Comparison of ENCODE assay signal across 8 cellular contexts in genomic region chr6:71419217-71419953, GRCh38.
DNase-seq lines count a peak whose midpoint lies in the region; ATAC-seq and TF ChIP-seq lines count a peak whose summit lies in the region.

No MANE protein-coding gene starts in this region.

- H2BK12ac ChIP-seq in mesenchymal stem cell (ENCODE audit: low read length in 2 of 2), result peak overlapping the region in 1 of 2 experiments; percentile 57

- H2AK5ac ChIP-seq in mesenchymal stem cell (ENCODE audit: low read length, severe bottlenecking), result peak overlapping the region; percentile 18

- no peak overlapping the region for H2BK15ac ChIP-seq in mesenchymal stem cell (ENCODE audit: low read depth, poor library complexity, severe bottlenecking)

- H3K27me3 ChIP-seq in colonic mucosa (peaks cover 28% of the 10 kb centered on the region), mesenchymal stem cell (ENCODE audit: control insufficient read depth in 1 of 2, insufficient read depth in 1 of 2, low read length in 2 of 2) (no peaks in the 10 kb centered on the region), aorta (ENCODE audit: control insufficient read depth in 1 of 2, insufficient read depth in 2 of 2, low read length in 1 of 2) (no peaks in the 10 kb centered on the region)

- no peak overlapping the region for H4K8ac ChIP-seq in mesenchymal stem cell (ENCODE audit: low read length)

- H3K27me3 Mint-ChIP-seq in activated naive CD4-positive, alpha-beta T cell treated with anti-CD3 and anti-CD28 coated beads, Interleukin-2, amount 50 U/mL, for 24 hours, result peaks cover 40% of the 10 kb centered on the region

- no peak for DNase-seq in activated naive CD4-positive, alpha-beta T cell treated with Interleukin-2 at 50 U/mL for 16 hours
- DNase-seq in colonic mucosa, result no peak
- no peak for DNase-seq in mesenchymal stem cell
- DNase-seq in aorta, result peak in 1 of 2 donors; percentile 73
- DNase-seq in middle frontal gyrus (ENCODE audit: extremely low spot score, low spot score), result no peak
- no peak for DNase-seq in activated CD4-positive, alpha-beta T cell treated with anti-CD3 and anti-CD28 coated beads for 4 hours

- H3K36me3 Mint-ChIP-seq in activated naive CD4-positive, alpha-beta T cell treated with anti-CD3 and anti-CD28 coated beads, Interleukin-2, amount 50 U/mL, for 24 hours, result no peaks in the 10 kb centered on the region

- no peak overlapping the region for H3K27ac Mint-ChIP-seq in activated naive CD4-positive, alpha-beta T cell treated with anti-CD3 and anti-CD28 coated beads, Interleukin-2, amount 50 U/mL, for 24 hours

- peak overlapping the region in 1 of 2 experiments; percentile 89 for H3K14ac ChIP-seq in mesenchymal stem cell (ENCODE audit: low read length in 2 of 2)

- H3K18ac ChIP-seq in mesenchymal stem cell (ENCODE audit: low read depth in 1 of 2, low read length in 2 of 2), result peak overlapping the region; percentile 87 to 88

- H3K4me3 ChIP-seq in colonic mucosa, result peak overlapping the region; percentile 57
- peak overlapping the region; percentile 91 to 92 for H3K4me3 ChIP-seq in mesenchymal stem cell (ENCODE audit: insufficient read depth in 1 of 2, low read depth in 1 of 2, low read length in 2 of 2)
- peak overlapping the region; percentile 91 for H3K4me3 ChIP-seq in aorta (ENCODE audit: low read length in 2 of 2)

- H4K91ac ChIP-seq in mesenchymal stem cell (ENCODE audit: low read length), result no peak overlapping the region

- peak overlapping the region; percentile 8 for H2BK120ac ChIP-seq in mesenchymal stem cell (ENCODE audit: low read depth, low read length)

- peak overlapping the region; percentile 69 for H3K27ac ChIP-seq in colonic mucosa
- peak overlapping the region; percentile 80 for H3K27ac ChIP-seq in mesenchymal stem cell (ENCODE audit: low read length, poor library complexity, severe bottlenecking)
- peak overlapping the region; percentile 14 to 87 for H3K27ac ChIP-seq in aorta (ENCODE audit: low read depth in 1 of 2, low read length in 2 of 2)

- peaks cover 3% of the 10 kb centered on the region for H3K9me3 Mint-ChIP-seq in activated naive CD4-positive, alpha-beta T cell treated with anti-CD3 and anti-CD28 coated beads, Interleukin-2, amount 50 U/mL, for 24 hours

- no peaks in the 10 kb centered on the region for H3K9me3 ChIP-seq in colonic mucosa
- H3K9me3 ChIP-seq in mesenchymal stem cell (ENCODE audit: control insufficient read depth, low read length), result no peaks in the 10 kb centered on the region
- no peaks in the 10 kb centered on the region for H3K9me3 ChIP-seq in aorta (ENCODE audit: control insufficient read depth, low read length)

- ATAC-seq in aorta (ENCODE audit: low FRiP score) (peak; percentile 8), GM19328 (IDR thresholded peaks at IDR 0.05; ENCODE audit: unreplicated experiment) (no peak)

- peak overlapping the region; percentile 51 for H2AFZ ChIP-seq in mesenchymal stem cell (ENCODE audit: low read depth, low read length)

- H3K4me1 Mint-ChIP-seq in activated naive CD4-positive, alpha-beta T cell treated with anti-CD3 and anti-CD28 coated beads, Interleukin-2, amount 50 U/mL, for 24 hours, result no peaks in the 10 kb centered on the region

- peak overlapping the region; percentile 53 for H2BK5ac ChIP-seq in mesenchymal stem cell (ENCODE audit: low read depth, low read length, poor library complexity, severe bottlenecking)

- no peaks in the 10 kb centered on the region for H3K79me1 ChIP-seq in mesenchymal stem cell (replicated peaks; ENCODE audit: low read length, poor library complexity, severe bottlenecking)

- H3K4me1 ChIP-seq in colonic mucosa, result no peaks in the 10 kb centered on the region
- peaks cover 4% of the 10 kb centered on the region for H3K4me1 ChIP-seq in mesenchymal stem cell (ENCODE audit: control insufficient read depth, insufficient read depth, low read depth, low read length)
- H3K4me1 ChIP-seq in aorta (ENCODE audit: control insufficient read depth in 1 of 2, insufficient read depth in 2 of 2, low read length in 2 of 2), result peaks cover 4 to 13% of the 10 kb centered on the region in 2 donors

- no peak for TF ChIP-seq CTCF in colonic mucosa (IDR thresholded peaks at IDR 0.05)

- H3K4me2 ChIP-seq in mesenchymal stem cell (ENCODE audit: low read length, poor library complexity, severe bottlenecking), result peak overlapping the region; percentile 61

- intact Hi-C loops in colonic mucosa (cut with DNase I), result no loop called here
- intact Hi-C loops in aorta (cut with DNase I), result loop anchor here in 1 of 2 donors (5.0 kb wide), 1 partner anchor 78 kb away; no protein-coding TSS in a partner anchor

- peak overlapping the region; percentile 12 for H3K4me3 Mint-ChIP-seq in activated naive CD4-positive, alpha-beta T cell treated with anti-CD3 and anti-CD28 coated beads, Interleukin-2, amount 50 U/mL, for 24 hours

- WGBS in mesenchymal stem cell, result 18% methylated on average over 27 of the region's 27 CpGs
- WGBS in aorta, 2 donors, result 9 to 15% methylated on average over 27 of the region's 27 CpGs

- peak overlapping the region in 1 of 2 experiments; percentile 98 for H3K23ac ChIP-seq in mesenchymal stem cell (ENCODE audit: low read length in 2 of 2)

- H3K36me3 ChIP-seq in colonic mucosa (no peaks in the 10 kb centered on the region), mesenchymal stem cell (ENCODE audit: control insufficient read depth in 1 of 2, insufficient read depth in 2 of 2, low read depth in 1 of 2, low read length in 2 of 2) (peaks cover 3 to 29% of the 10 kb centered on the region in 2 experiments), aorta (ENCODE audit: control insufficient read depth in 1 of 2, insufficient read depth in 2 of 2, low read length in 1 of 2) (peaks cover 0 to 9% of the 10 kb centered on the region in 2 donors)

- peak overlapping the region in 1 of 2 experiments; percentile 79 for H3K4ac ChIP-seq in mesenchymal stem cell (ENCODE audit: low read depth in 1 of 2, low read length in 2 of 2)

- peak overlapping the region; percentile 70 to 85 for H3K9ac ChIP-seq in colonic mucosa (ENCODE audit: low read depth in 2 of 2, low read length in 2 of 2)
- peak overlapping the region; percentile 85 for H3K9ac ChIP-seq in mesenchymal stem cell (ENCODE audit: low read length)
